Comparison of ENCODE assay signal across 17 cellular contexts in the genomic region with DNA sequence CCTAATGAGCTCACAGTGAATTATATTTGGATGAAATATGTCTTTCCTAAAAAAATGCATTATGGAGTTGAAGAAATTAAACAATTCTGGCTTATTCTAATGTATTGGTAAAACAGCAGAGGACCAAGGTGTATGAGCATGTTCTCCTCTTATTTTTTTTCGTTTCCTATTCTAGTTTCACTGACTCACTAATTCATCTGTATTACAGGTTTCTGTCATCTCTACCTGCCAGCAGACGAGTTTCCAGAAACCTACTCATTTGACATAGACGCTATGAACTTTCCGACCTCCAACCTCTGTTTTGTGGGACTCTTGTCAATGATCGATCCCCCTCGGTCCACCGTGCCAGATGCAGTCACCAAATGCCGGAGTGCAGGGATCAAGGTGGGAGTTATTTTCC. TPM values are rescaled to one million over a fixed set of nuclear protein-coding genes. Genes with fewer than 3 reads are reported as not detected.
DNase-seq lines count a peak whose midpoint lies in the region; ATAC-seq and TF ChIP-seq lines count a peak whose summit lies in the region.
"Had no signal": no experiment of that assay in that cellular context is flagged by ENCODE, and none has a peak within 500 bp of the region (broad histone marks: within the 10 kb centered on the region; RNA-seq: fewer than 3 reads in every experiment).

No MANE protein-coding gene starts in this region.

- no peak for TF ChIP-seq CTCF in upper lobe of right lung (IDR thresholded peaks at IDR 0.05)

- no peaks in the 10 kb centered on the region for H3K27me3 ChIP-seq in upper lobe of right lung
- H3K27me3 ChIP-seq: BLaER1 treated with 17β-estradiol and CSF1 and Interleukin-3, amounts not matched to agents 10 nM and 100 nM had no signal

- H3K4me1 ChIP-seq in upper lobe of right lung: no peaks in the 10 kb centered on the region
- H3K4me1 ChIP-seq: BLaER1 treated with 17β-estradiol and CSF1 and Interleukin-3, amounts not matched to agents 10 nM and 100 nM had no signal

- H3K4me3 Mint-ChIP-seq in activated T-cell treated with anti-CD3 and anti-CD28 coated beads, Interleukin-2, amount 50 U/mL, for 72 hours: peak overlapping the region in 1 of 2 donors; percentile 7
- no peak overlapping the region for H3K4me3 Mint-ChIP-seq in stimulated activated naive CD8-positive, alpha-beta T cell treated with anti-CD3 and anti-CD28 coated beads, Interleukin-15, amount 100 ng/mL, for 72 hours
- H3K4me3 Mint-ChIP-seq: B cell; CD8-positive, alpha-beta T cell; GM23338 had no signal

- no peak overlapping the region for H3K4me3 ChIP-seq in upper lobe of right lung
- H3K4me3 ChIP-seq: BLaER1 treated with 17β-estradiol and CSF1 and Interleukin-3, amounts not matched to agents 10 nM and 100 nM; GM23338 had no signal

- ATAC-seq in activated T-cell treated with anti-CD3 and anti-CD28 coated beads, Interleukin-2, amount 50 U/mL, for 72 hours (replicated peaks in 1 of 2): peak; percentile 78 to 85
- peak; percentile 74 for ATAC-seq in stimulated activated naive CD8-positive, alpha-beta T cell treated with anti-CD3 and anti-CD28 coated beads, Interleukin-15, amount 100 ng/mL, for 72 hours
- ATAC-seq in stimulated activated naive CD8-positive, alpha-beta T cell treated with anti-CD3 and anti-CD28 coated beads, Interleukin-15, Interleukin-2, amounts not matched to agents 100 U/mL and 50 U/mL, for 24 hours: no peak
- ATAC-seq in upper lobe of right lung: no peak
- ATAC-seq: CD8-positive, alpha-beta T cell; GM23338 had no signal

- no peak overlapping the region for H3K27ac ChIP-seq in upper lobe of right lung
- H3K27ac ChIP-seq: BLaER1 treated with 17β-estradiol and CSF1 and Interleukin-3, amounts not matched to agents 10 nM and 100 nM had no signal

- no peak overlapping the region for H3K27ac Mint-ChIP-seq in activated T-cell treated with anti-CD3 and anti-CD28 coated beads, Interleukin-2, amount 50 U/mL, for 72 hours
- H3K27ac Mint-ChIP-seq in stimulated activated naive CD8-positive, alpha-beta T cell treated with anti-CD3 and anti-CD28 coated beads, Interleukin-15, amount 100 ng/mL, for 72 hours: no peak overlapping the region
- H3K27ac Mint-ChIP-seq: B cell; CD8-positive, alpha-beta T cell; GM23338 had no signal

- H3K27me3 Mint-ChIP-seq in activated T-cell treated with anti-CD3 and anti-CD28 coated beads, Interleukin-2, amount 50 U/mL, for 72 hours (ENCODE audit: low read depth): peaks cover 33% of the 10 kb centered on the region
- peaks cover 29% of the 10 kb centered on the region for H3K27me3 Mint-ChIP-seq in stimulated activated naive CD8-positive, alpha-beta T cell treated with anti-CD3 and anti-CD28 coated beads, Interleukin-15, amount 100 ng/mL, for 72 hours

- no peaks in the 10 kb centered on the region for H3K36me3 ChIP-seq in upper lobe of right lung
- H3K36me3 ChIP-seq: BLaER1 treated with 17β-estradiol and CSF1 and Interleukin-3, amounts not matched to agents 10 nM and 100 nM had no signal

- intact Hi-C loops in upper lobe of right lung (cut with DNase I): no loop called here

- peaks cover 18% of the 10 kb centered on the region for H3K4me1 Mint-ChIP-seq in activated T-cell treated with anti-CD3 and anti-CD28 coated beads, Interleukin-2, amount 50 U/mL, for 72 hours (ENCODE audit: low read depth)
- peaks cover 11% of the 10 kb centered on the region for H3K4me1 Mint-ChIP-seq in stimulated activated naive CD8-positive, alpha-beta T cell treated with anti-CD3 and anti-CD28 coated beads, Interleukin-15, amount 100 ng/mL, for 72 hours
- H3K4me1 Mint-ChIP-seq: B cell, GM23338 had no signal

- no peaks in the 10 kb centered on the region for H3K36me3 Mint-ChIP-seq in activated T-cell treated with anti-CD3 and anti-CD28 coated beads, Interleukin-2, amount 50 U/mL, for 72 hours (ENCODE audit: insufficient read depth in 2 of 2)
- H3K36me3 Mint-ChIP-seq: CD8-positive, alpha-beta T cell had no signal

- no peaks in the 10 kb centered on the region for H3K9me3 Mint-ChIP-seq in activated T-cell treated with anti-CD3 and anti-CD28 coated beads, Interleukin-2, amount 50 U/mL, for 72 hours
- H3K9me3 Mint-ChIP-seq in stimulated activated naive CD8-positive, alpha-beta T cell treated with anti-CD3 and anti-CD28 coated beads, Interleukin-15, amount 100 ng/mL, for 72 hours: no peaks in the 10 kb centered on the region
- H3K9me3 Mint-ChIP-seq: CD8-positive, alpha-beta T cell; GM23338 had no signal

- no peaks in the 10 kb centered on the region for H3K9me3 ChIP-seq in upper lobe of right lung
- H3K9me3 ChIP-seq: BLaER1 treated with 17β-estradiol and CSF1 and Interleukin-3, amounts not matched to agents 10 nM and 100 nM had no signal

- DNase-seq in activated CD4-positive, alpha-beta T cell treated with anti-CD3 and anti-CD28 coated beads for 48 hours: peak; percentile 9
- DNase-seq in activated CD4-positive, alpha-beta T cell treated with anti-CD3 and anti-CD28 coated beads for 4 hours: no peak
- DNase-seq in activated T-cell treated with anti-CD3 and anti-CD28 coated beads, Interleukin-2, amount 50 U/mL, for 72 hours: peak in 1 of 2 donors; percentile 21
- DNase-seq in activated T-cell treated with anti-CD3 and anti-CD28 coated beads for 4 hours: no peak
- DNase-seq in stimulated activated naive CD8-positive, alpha-beta T cell treated with anti-CD3 and anti-CD28 coated beads, Interleukin-15, amount 100 ng/mL, for 72 hours: no peak
- no peak for DNase-seq in stimulated activated naive CD8-positive, alpha-beta T cell treated with anti-CD3 and anti-CD28 coated beads, Interleukin-15, Interleukin-2, amounts not matched to agents 100 U/mL and 50 U/mL, for 24 hours
- DNase-seq in upper lobe of right lung: peak; percentile 8
- DNase-seq in ecto neural progenitor cell (ENCODE audit: low spot score): no peak
- DNase-seq: Calu3; CD8-positive, alpha-beta T cell; DMS79 treated with DMSO at 0.1 percent for 48 hours; GF-D8; HCEC 1CT had no signal

RNA-seq across cellular contexts. Expression of a gene that starts 20.3 kb away (rescaled TPM):
- total RNA-seq in activated T-cell treated with anti-CD3 and anti-CD28 coated beads, Interleukin-2, amount 50 U/mL, for 72 hours: under 1 TPM; 0.05 to 0.32 TPM
- total RNA-seq in upper lobe of right lung: not detected
- total RNA-seq: B cell; CD8-positive, alpha-beta T cell; HT-29 had no signal

Comparison
In these comparisons a context has a peak if more than half of its experiments do, and no peak if none do; other contexts are left out.
1. DNase-seq: peak in activated CD4-positive, alpha-beta T cell treated with anti-CD3 and anti-CD28 coated beads for 48 hours (single experiment) and upper lobe of right lung (single experiment); none in activated CD4-positive, alpha-beta T cell treated with anti-CD3 and anti-CD28 coated beads for 4 hours (0 of 2), activated T-cell treated with anti-CD3 and anti-CD28 coated beads for 4 hours (single experiment), stimulated activated naive CD8-positive, alpha-beta T cell treated with anti-CD3 and anti-CD28 coated beads, Interleukin-15, amount 100 ng/mL, for 72 hours (0 of 2), stimulated activated naive CD8-positive, alpha-beta T cell treated with anti-CD3 and anti-CD28 coated beads, Interleukin-15, Interleukin-2, amounts not matched to agents 100 U/mL and 50 U/mL, for 24 hours (single experiment) and ecto neural progenitor cell (single experiment).
2. ATAC-seq: peak in activated T-cell treated with anti-CD3 and anti-CD28 coated beads, Interleukin-2, amount 50 U/mL, for 72 hours (2 of 2) and stimulated activated naive CD8-positive, alpha-beta T cell treated with anti-CD3 and anti-CD28 coated beads, Interleukin-15, amount 100 ng/mL, for 72 hours (single experiment); none in stimulated activated naive CD8-positive, alpha-beta T cell treated with anti-CD3 and anti-CD28 coated beads, Interleukin-15, Interleukin-2, amounts not matched to agents 100 U/mL and 50 U/mL, for 24 hours (single experiment) and upper lobe of right lung (single experiment).